19 cellular contexts compared by ENCODE assay signal in genomic region chr10:47397256-47397655, GRCh38. TPM values are rescaled to one million over a fixed set of nuclear protein-coding genes. Genes with fewer than 3 reads are reported as not detected.
DNase-seq lines count a peak whose midpoint lies in the region; ATAC-seq and TF ChIP-seq lines count a peak whose summit lies in the region.
"Had no signal": no experiment of that assay in that cellular context is flagged by ENCODE, and none has a peak within 500 bp of the region (broad histone marks: within the 10 kb centered on the region; RNA-seq: fewer than 3 reads in every experiment).

No MANE protein-coding gene starts in this region.

- TF ChIP-seq POLR2A in esophagus squamous epithelium (IDR thresholded peaks at IDR 0.05): no peak

- DNase-seq in Panc1 (ENCODE audit: low read depth, low spot score) (no peak), esophagus squamous epithelium (lab: John Stamatoyannopoulos, UW) (no peak), lung (ENCODE audit: low spot score) (peak; percentile 11), NCI-H2196 treated with DMSO at 0.1 percent for 48 hours (lab: John Stamatoyannopoulos, UW; ENCODE audit: unreplicated experiment) (no peak), iPS-NIHi7 (ENCODE audit: extremely low spot score) (no peak), NCI-H146 (lab: John Stamatoyannopoulos, UW) (no peak), AG08395 (ENCODE audit: low spot score) (no peak)
- DNase-seq: Calu3; CD8-positive, alpha-beta memory T cell; DMS 273 treated with DMSO at 0.1 percent for 48 hours; HCEC 1CT; HFFc6 had no signal

- H3K36me3 ChIP-seq in Panc1 (ENCODE audit: control insufficient read depth, insufficient read depth, low read length) (no peaks in the 10 kb centered on the region), esophagus squamous epithelium (no peaks in the 10 kb centered on the region), lung (ENCODE audit: control insufficient read depth in 2 of 2, insufficient read depth in 2 of 2, low read length in 2 of 2) (no peaks in the 10 kb centered on the region)

- H3K4me1 ChIP-seq in Panc1 (ENCODE audit: control insufficient read depth, insufficient read depth, low read length): peaks cover 26% of the 10 kb centered on the region
- H3K4me1 ChIP-seq in esophagus squamous epithelium: peaks cover 0 to 24% (median 6%) of the 10 kb centered on the region in 3 donors
- H3K4me1 ChIP-seq in lung (ENCODE audit: control insufficient read depth in 2 of 2, insufficient read depth in 2 of 2, low read length in 2 of 2): no peaks in the 10 kb centered on the region

- H3K27me3 ChIP-seq in Panc1 (ENCODE audit: control insufficient read depth, insufficient read depth, low read length): no peaks in the 10 kb centered on the region
- no peaks in the 10 kb centered on the region for H3K27me3 ChIP-seq in esophagus squamous epithelium
- no peaks in the 10 kb centered on the region for H3K27me3 ChIP-seq in lung (ENCODE audit: control insufficient read depth, insufficient read depth)

- POLR2A ChIA-PET in Panc1 (lab: Charles Lee): no interaction called here

- no peaks in the 10 kb centered on the region for H3K9me3 ChIP-seq in Panc1 (ENCODE audit: control insufficient read depth, insufficient read depth, low read depth, low read length)
- no peaks in the 10 kb centered on the region for H3K9me3 ChIP-seq in esophagus squamous epithelium
- H3K9me3 ChIP-seq in lung (ENCODE audit: control insufficient read depth in 2 of 2, insufficient read depth in 1 of 2, low read length in 1 of 2): no peaks in the 10 kb centered on the region

- no peak for TF ChIP-seq CTCF in Panc1 (IDR thresholded peaks at IDR 0.05)
- TF ChIP-seq CTCF in VCaP (conservative IDR thresholded peaks at IDR 0.05): no peak
- TF ChIP-seq CTCF in esophagus squamous epithelium (IDR thresholded peaks at IDR 0.05): no peak
- TF ChIP-seq CTCF in lung (IDR thresholded peaks at IDR 0.05; ENCODE audit: control extremely low read depth, extremely low read depth): no peak

- BruUV-seq in Panc1 (replicated peaks; lab: Mats Ljungman, UMichigan): no TSS peak

- ATAC-seq in Panc1 (no peak), lung (ENCODE audit: insufficient read depth, low FRiP score) (no peak)
- ATAC-seq: A549 had no signal

- no peak overlapping the region for H3K4me3 ChIP-seq in Panc1 (ENCODE audit: low read depth in 2 of 2, low read length in 2 of 2)
- H3K4me3 ChIP-seq in esophagus squamous epithelium: no peak overlapping the region
- no peak overlapping the region for H3K4me3 ChIP-seq in lung
- H3K4me3 ChIP-seq: A549 had no signal

- CTCF ChIA-PET in Panc1 (lab: Charles Lee): no interaction called here

- intact Hi-C loops in Panc1 (cut with micrococcal nuclease; ENCODE audit: unreplicated experiment) (no loop called here), esophagus squamous epithelium (cut with DNase I) (no loop called here)

- 53 to 61% methylated on average over 4 to 6 of the region's 6 CpGs for WGBS in esophagus squamous epithelium, 2 donors
- 89 to 92% methylated on average over 6 of the region's 6 CpGs for WGBS in lung, 2 donors

- H3K27ac ChIP-seq in Panc1 (ENCODE audit: low read length): peak overlapping the region; percentile 60
- H3K27ac ChIP-seq in VCaP: peak overlapping the region; percentile 1; the same call in 1 of the 2 replicates
- peak overlapping the region; percentile 67 to 74 (median 71) for H3K27ac ChIP-seq in esophagus squamous epithelium
- H3K27ac ChIP-seq in lung (ENCODE audit: low read depth in 1 of 2, low read length in 1 of 2): no peak overlapping the region
- H3K27ac ChIP-seq: HL-60 had no signal

- in situ Hi-C loops in Panc1 (cut with HindIII; ENCODE audit: low pct_unique_long_range_greater_than_20kb, low sequenced_read_pairs): no loop called here

RNA-seq across cellular contexts. Expression of gene ZNF488, which starts 13.2 kb away (rescaled TPM):
- total RNA-seq in Panc1 (2021; ENCODE audit: unreplicated experiment): 11.8 TPM
- polyA plus RNA-seq in Panc1 (2012; ENCODE audit: insufficient read length): 3.8 TPM
- total RNA-seq in esophagus squamous epithelium: 1 to 10 TPM in 1 of 4 donors, under 1 TPM in 3; 0.29 to 1.4 (median 0.73) TPM
- under 1 TPM; 0.37 to 0.64 TPM for total RNA-seq in lung
- under 1 TPM; 0.15 to 0.47 TPM for polyA plus RNA-seq in lung
- polyA plus RNA-seq: CD8-positive, alpha-beta memory T cell had no signal

RNA-seq across cellular contexts. Expression of gene RBP3, which starts 49.1 kb away (rescaled TPM):
- total RNA-seq in Panc1 (2021; ENCODE audit: unreplicated experiment): not detected
- not detected for polyA plus RNA-seq in Panc1 (2012; ENCODE audit: insufficient read length)
- total RNA-seq in esophagus squamous epithelium: not detected
- not detected for total RNA-seq in lung
- polyA plus RNA-seq in lung: under 1 TPM in 1 of 2 donors, not detected in 1; 0.01 TPM
- total RNA-seq: Calu3; CD8-positive, alpha-beta memory T cell; Daoy; H1; HFFc6 had no signal
- polyA plus RNA-seq: A549; AG04450; BJ; CD8-positive, alpha-beta memory T cell; H1 had no signal

Comparison
In these comparisons a context has a peak if more than half of its experiments do, and no peak if none do; other contexts are left out.
1. H3K27ac ChIP-seq: peak in Panc1 (single experiment), VCaP (single experiment) and esophagus squamous epithelium (4 of 4); none in lung (0 of 2).